In genomic region chr11:65860278-65861164, GRCh38 we compare ENCODE assay signal across 1 cellular context.
TF ChIP-seq lines count a peak whose summit lies in the region.

MUS81 (plus strand) TSS chr11:65860433; CDS start chr11:65860754, 321 bp downstream.

TF ChIP-seq in HEK293, 187 proteins besides CTCF, POLR2A, EP300 and RAD21 (continued from another document):
- TF ChIP-seq ZNF791 (tag by site-specific recombination; IDR thresholded peaks at IDR 0.05) (no peak), ZNF362 (tag by site-specific recombination; IDR thresholded peaks at IDR 0.05) (no peak), GLIS2 (tag by site-specific recombination; IDR thresholded peaks at IDR 0.05) (peak; percentile 74), YY1 (tag by site-specific recombination; IDR thresholded peaks at IDR 0.05) (no peak; the same call in 1 of the 2 replicates), ZNF23 (tag by site-specific recombination; IDR thresholded peaks at IDR 0.05; ENCODE audit: borderline replicate concordance) (no peak), ZNF394 (tag by site-specific recombination; IDR thresholded peaks at IDR 0.05; ENCODE audit: borderline replicate concordance) (peak; percentile 64; the same call in 1 of the 2 replicates), ZBTB21 (tag by site-specific recombination; IDR thresholded peaks at IDR 0.05) (no peak), ZNF677 (tag by site-specific recombination; IDR thresholded peaks at IDR 0.05) (no peak), ZNF645 (tag by site-specific recombination; IDR thresholded peaks at IDR 0.05) (no peak), ZNF548 (tag by site-specific recombination; IDR thresholded peaks at IDR 0.05) (no peak), ZNF560 (tag by site-specific recombination; IDR thresholded peaks at IDR 0.05; ENCODE audit: borderline replicate concordance) (no peak), EGR2 (tag by site-specific recombination; IDR thresholded peaks at IDR 0.05; ENCODE audit: low read depth) (peak; percentile 76), ZNF701 (tag by site-specific recombination; IDR thresholded peaks at IDR 0.05) (no peak), ZNF280D (tag by site-specific recombination; IDR thresholded peaks at IDR 0.05) (no peak), ZNF391 (tag by site-specific recombination; IDR thresholded peaks at IDR 0.05; ENCODE audit: borderline replicate concordance, low read depth) (no peak), KLF9 (tag by site-specific recombination; IDR thresholded peaks at IDR 0.05; ENCODE audit: low read depth) (peak; percentile 47; the same call in 1 of the 2 replicates), ZNF302 (tag by site-specific recombination; IDR thresholded peaks at IDR 0.05; ENCODE audit: low read depth) (no peak), TCF7L2 (IDR thresholded peaks at IDR 0.05; ENCODE audit: borderline replicate concordance, low read depth, low read length) (no peak), ZNF488 (tag by site-specific recombination; IDR thresholded peaks at IDR 0.05) (no peak), INSM2 (tag by site-specific recombination; IDR thresholded peaks at IDR 0.05) (no peak), ZSCAN30 (tag by site-specific recombination; IDR thresholded peaks at IDR 0.05) (peak; percentile 68), ZNF133 (tag by site-specific recombination; IDR thresholded peaks at IDR 0.05) (no peak), IKZF3 (tag by site-specific recombination; IDR thresholded peaks at IDR 0.05) (peak; percentile 94), ZBTB26 (tag by site-specific recombination; optimal IDR thresholded peaks at IDR 0.05) (peak; percentile 51), BCL11A (tag by site-specific recombination; IDR thresholded peaks at IDR 0.05; ENCODE audit: low read depth) (peak; percentile 21; the same call in 1 of the 2 replicates), RBAK (tag by site-specific recombination; IDR thresholded peaks at IDR 0.05) (no peak), ELK4 (IDR thresholded peaks at IDR 0.05; ENCODE audit: borderline replicate concordance, low read depth, low read length) (no peak), ZNF654 (tag by site-specific recombination; IDR thresholded peaks at IDR 0.05; ENCODE audit: low read depth) (no peak), ZNF670 (tag by site-specific recombination; IDR thresholded peaks at IDR 0.05; ENCODE audit: low read depth) (no peak), BCL6B (tag by site-specific recombination; IDR thresholded peaks at IDR 0.05) (no peak), ZNF449 (tag by site-specific recombination; IDR thresholded peaks at IDR 0.05) (peak; percentile 63; the same call in 1 of the 2 replicates), KLF1 (tag by site-specific recombination; IDR thresholded peaks at IDR 0.05) (peak; percentile 84), ZNF792 (tag by site-specific recombination; IDR thresholded peaks at IDR 0.05) (no peak), ZXDB (tag by site-specific recombination; IDR thresholded peaks at IDR 0.05) (peak; percentile 94), ZNF544 (tag by site-specific recombination; IDR thresholded peaks at IDR 0.05) (no peak), ZNF830 (tag by site-specific recombination; IDR thresholded peaks at IDR 0.05; ENCODE audit: low read depth) (no peak), ZNF585B (tag by site-specific recombination; IDR thresholded peaks at IDR 0.05) (no peak), KLF10 (tag by site-specific recombination; IDR thresholded peaks at IDR 0.05) (peak; percentile 99), ZNF433 (tag by site-specific recombination; IDR thresholded peaks at IDR 0.05; ENCODE audit: low read depth) (no peak), ZNF37A (tag by site-specific recombination; IDR thresholded peaks at IDR 0.05) (no peak), SALL2 (tag by site-specific recombination; IDR thresholded peaks at IDR 0.05; ENCODE audit: borderline replicate concordance) (no peak), GLI2 (tag by site-specific recombination; IDR thresholded peaks at IDR 0.05; ENCODE audit: borderline replicate concordance, low read depth) (no peak), FEZF1 (tag by site-specific recombination; IDR thresholded peaks at IDR 0.05) (peak; percentile 58), ZNF510 (tag by site-specific recombination; IDR thresholded peaks at IDR 0.05; ENCODE audit: insufficient replicate concordance) (no peak), ZBTB20 (tag by site-specific recombination; IDR thresholded peaks at IDR 0.05) (peak; percentile 88), ZNF404 (tag by site-specific recombination; IDR thresholded peaks at IDR 0.05) (no peak), ZFP69B (tag by site-specific recombination; IDR thresholded peaks at IDR 0.05) (0 out of 2 replicates have a peak, but pooled peaks have one; percentile 23), ZNF16 (tag by site-specific recombination; IDR thresholded peaks at IDR 0.05; ENCODE audit: low read depth) (no peak), PRDM1 (tag by site-specific recombination; IDR thresholded peaks at IDR 0.05) (no peak)
